14 cellular contexts compared by ENCODE assay signal in genomic region chr15:42421376-42421775, GRCh38.
DNase-seq lines count a peak whose midpoint lies in the region; ATAC-seq and TF ChIP-seq lines count a peak whose summit lies in the region.
"Had no signal": no experiment of that assay in that cellular context is flagged by ENCODE, and none has a peak within 500 bp of the region (broad histone marks: within the 10 kb centered on the region; RNA-seq: fewer than 3 reads in every experiment).

No MANE protein-coding gene starts in this region.

- H3K4me1 ChIP-seq in heart right ventricle (peaks cover 0 to 26% (median 5%) of the 10 kb centered on the region in 9 donors), gastrocnemius medialis (peaks cover 38 to 43% of the 10 kb centered on the region in 2 donors), aorta (ENCODE audit: control insufficient read depth in 1 of 2, insufficient read depth in 2 of 2, low read length in 2 of 2) (no peaks in the 10 kb centered on the region)
- H3K4me1 ChIP-seq: A549, HAP-1 had no signal

- H3K9me3 ChIP-seq in heart right ventricle (no peaks in the 10 kb centered on the region), gastrocnemius medialis (no peaks in the 10 kb centered on the region), aorta (ENCODE audit: control insufficient read depth, low read length) (no peaks in the 10 kb centered on the region)
- H3K9me3 ChIP-seq: A549, HAP-1 had no signal

- no peak for TF ChIP-seq CTCF in heart right ventricle (IDR thresholded peaks at IDR 0.05)
- no peak for TF ChIP-seq CTCF in gastrocnemius medialis (IDR thresholded peaks at IDR 0.05 in 4 of 5, conservative IDR thresholded peaks at IDR 0.05 in 1 of 5)

- no peak overlapping the region for H3K4me3 ChIP-seq in heart right ventricle
- H3K4me3 ChIP-seq in gastrocnemius medialis: no peak overlapping the region
- no peak overlapping the region for H3K4me3 ChIP-seq in aorta (ENCODE audit: low read length in 2 of 2)
- H3K4me3 ChIP-seq: A549, HAP-1 had no signal

- DNase-seq in heart right ventricle (no peak), cardiac septum (ENCODE audit: low spot score) (no peak), left ventricle myocardium superior (no peak), gastrocnemius medialis (peak; percentile 31 to 74), aorta (no peak), UCSD-AML1 (lab: John Stamatoyannopoulos, UW; ENCODE audit: unreplicated experiment) (no peak), NCI-H2107 treated with DMSO at 0.1 percent for 48 hours (lab: John Stamatoyannopoulos, UW; ENCODE audit: unreplicated experiment) (no peak)
- DNase-seq: CD8-positive, alpha-beta T cell; COR-L47; DMS153; DMS79 treated with DMSO at 0.1 percent for 48 hours; EL had no signal

- TF ChIP-seq POLR2A in gastrocnemius medialis (IDR thresholded peaks at IDR 0.05): no peak

- intact Hi-C loops in heart right ventricle (cut with DNase I): no loop called here
- intact Hi-C loops in cardiac septum (cut with DNase I): loop anchor here (5.0 kb wide), 1 partner anchor 36 kb away; no protein-coding TSS in a partner anchor
- intact Hi-C loops in left ventricle myocardium superior (cut with micrococcal nuclease): no loop called here
- intact Hi-C loops in gastrocnemius medialis (cut with DNase I; ENCODE audit: low total_unique reads): no loop called here
- intact Hi-C loops in aorta (cut with DNase I): loop anchor here in 1 of 2 donors (5.0 kb wide), 1 partner anchor 36 kb away; no protein-coding TSS in a partner anchor

- H3K27me3 ChIP-seq in heart right ventricle: no peaks in the 10 kb centered on the region
- no peaks in the 10 kb centered on the region for H3K27me3 ChIP-seq in gastrocnemius medialis
- no peaks in the 10 kb centered on the region for H3K27me3 ChIP-seq in aorta (ENCODE audit: control insufficient read depth in 1 of 2, insufficient read depth in 2 of 2, low read length in 1 of 2)

- H3K36me3 ChIP-seq in heart right ventricle: peaks cover 3 to 100% (median 93%) of the 10 kb centered on the region in 9 donors
- H3K36me3 ChIP-seq in gastrocnemius medialis: peaks cover 6 to 61% of the 10 kb centered on the region in 2 donors
- peaks cover 5 to 15% of the 10 kb centered on the region in 2 donors for H3K36me3 ChIP-seq in aorta (ENCODE audit: control insufficient read depth in 1 of 2, insufficient read depth in 2 of 2, low read length in 1 of 2)

- H3K27ac ChIP-seq in heart right ventricle: peak overlapping the region in 7 of 10 donors; percentile 13 to 72 (median 61)
- peak overlapping the region; percentile 80 to 92 (median 88) for H3K27ac ChIP-seq in gastrocnemius medialis
- peak overlapping the region; percentile 61 to 89 for H3K27ac ChIP-seq in aorta (ENCODE audit: low read depth in 1 of 2, low read length in 2 of 2)
- H3K27ac ChIP-seq: A549 had no signal

- ATAC-seq in heart right ventricle: peak in 7 of 8 donors; percentile 63 to 90 (median 77)
- peak; percentile 76 for ATAC-seq in left ventricle myocardium superior
- peak; percentile 87 to 92 for ATAC-seq in gastrocnemius medialis
- peak; percentile 66 for ATAC-seq in aorta (ENCODE audit: low FRiP score)
- ATAC-seq: A549; CD8-positive, alpha-beta T cell had no signal

- 74 to 82% methylated on average over 2 of the region's 2 CpGs for WGBS in heart right ventricle, 2 donors
- WGBS in aorta, 2 donors: 7 to 10% methylated on average over 2 of the region's 2 CpGs

- in situ Hi-C loops in gastrocnemius medialis (cut with MboI; ENCODE audit: low sequenced_read_pairs in 4 of 4): no loop called here

Comparison
In these comparisons a context has a peak if more than half of its experiments do, and no peak if none do; other contexts are left out.
1. DNase-seq: peak in gastrocnemius medialis (2 of 2); none in heart right ventricle (0 of 2), cardiac septum (single experiment), left ventricle myocardium superior (single experiment), aorta (0 of 2), UCSD-AML1 (single experiment) and NCI-H2107 treated with DMSO at 0.1 percent for 48 hours (single experiment).
2. Peak in every context shown above with its lines, with median percentiles within 50 percentile points of each other: ATAC-seq and H3K27ac ChIP-seq.